Comparison of ENCODE assay signal across 8 cellular contexts in the genomic region with DNA sequence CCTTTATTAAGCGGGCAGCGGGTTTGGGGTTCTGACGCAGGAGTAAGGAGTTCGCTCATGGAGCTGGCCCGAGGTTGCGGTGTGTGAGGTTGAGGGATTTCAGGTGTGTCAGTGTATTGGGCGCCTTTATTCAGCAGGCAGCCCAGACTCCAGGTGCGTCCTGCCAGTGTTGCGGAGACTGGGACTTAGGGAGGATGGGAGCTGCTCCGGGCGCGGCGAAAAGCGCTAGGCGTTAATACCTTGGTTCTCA. TPM values are rescaled to one million over a fixed set of nuclear protein-coding genes. Genes with fewer than 3 reads are reported as not detected.
A peak's percentile ranks its signal among the peaks of the same experiment; 100 is the strongest.
DNase-seq lines count a peak whose midpoint lies in the region; ATAC-seq, FAIRE-seq and TF ChIP-seq lines count a peak whose summit lies in the region.

No MANE protein-coding gene starts in this region.

- H3K9me3 ChIP-seq in PC-3 (ENCODE audit: low read length) (no peaks in the 10 kb centered on the region), endothelial cell of umbilical vein (replicated peaks; ENCODE audit: control insufficient read depth, insufficient read depth, low read length) (no peaks in the 10 kb centered on the region), ovary (no peaks in the 10 kb centered on the region), aorta (ENCODE audit: control insufficient read depth, low read length) (no peaks in the 10 kb centered on the region)

- CTCF ChIA-PET in Calu3 (lab: Charles Lee) = interaction anchor here (0.6 to 1.0 kb wide), 2 partner anchors 29 to 593 kb away, joined by 3 read pairs; a partner anchor contains a TSS
- CTCF ChIA-PET in PC-3 (lab: Charles Lee) = no interaction called here
- CTCF ChIA-PET in endothelial cell of umbilical vein (lab: Charles Lee) = interaction anchor here (1.0 to 1.6 kb wide), 5 partner anchors 19 to 29 kb away, joined by 3 to 9 read pairs (median 3); a partner anchor contains a TSS

- WGBS in ovary, 3 donors = 2 to 4% (median 2%) methylated on average over 15 of the region's 15 CpGs
- 12 to 13% methylated on average over 15 of the region's 15 CpGs for WGBS in aorta, 2 donors

- H3K9me3 Mint-ChIP-seq in Calu3 (ENCODE audit: low read depth, unreplicated experiment) = no peaks in the 10 kb centered on the region

- DNase-seq in Calu3 (no peak), PC-3 (no peak), endothelial cell of umbilical vein (ENCODE audit: low read depth, low spot score) (no peak), ovary (no peak), mucosa of gallbladder (ENCODE audit: low spot score) (no peak), SK-N-DZ (ENCODE audit: low spot score) (no peak), occipital lobe (lab: John Stamatoyannopoulos, UW) (no peak), aorta (no peak)

- H3K9me2 ChIP-seq in PC-3 (replicated peaks; ENCODE audit: low read length) = no peaks in the 10 kb centered on the region

- H3K27me3 ChIP-seq in PC-3 (ENCODE audit: low read length) = no peaks in the 10 kb centered on the region
- no peaks in the 10 kb centered on the region for H3K27me3 ChIP-seq in endothelial cell of umbilical vein (ENCODE audit: control insufficient read depth in 2 of 2, insufficient read depth in 2 of 2, low read length in 2 of 2)
- H3K27me3 ChIP-seq in ovary = no peaks in the 10 kb centered on the region
- H3K27me3 ChIP-seq in aorta (ENCODE audit: control insufficient read depth in 1 of 2, insufficient read depth in 2 of 2, low read length in 1 of 2) = no peaks in the 10 kb centered on the region

- peaks cover 7% of the 10 kb centered on the region for H3K4me1 ChIP-seq in PC-3 (ENCODE audit: insufficient read depth, low read length)
- H3K4me1 ChIP-seq in endothelial cell of umbilical vein (ENCODE audit: control insufficient read depth, extremely low read depth, insufficient read depth, low read length) = peaks cover 8% of the 10 kb centered on the region
- peaks cover 14% of the 10 kb centered on the region for H3K4me1 ChIP-seq in ovary (ENCODE audit: insufficient read depth)
- no peaks in the 10 kb centered on the region for H3K4me1 ChIP-seq in aorta (ENCODE audit: control insufficient read depth in 1 of 2, insufficient read depth in 2 of 2, low read length in 2 of 2)

- H3K4me2 ChIP-seq in PC-3 (ENCODE audit: low read length) = peak overlapping the region; percentile 95
- peak overlapping the region; percentile 29 for H3K4me2 ChIP-seq in endothelial cell of umbilical vein (ENCODE audit: insufficient read depth, low read length)

- peaks cover 49% of the 10 kb centered on the region for H3K36me3 ChIP-seq in PC-3 (ENCODE audit: low read depth, low read length)
- H3K36me3 ChIP-seq in endothelial cell of umbilical vein (ENCODE audit: control insufficient read depth in 2 of 2, extremely low read depth in 1 of 2, insufficient read depth in 2 of 2, low read length in 2 of 2) = peaks cover 8 to 38% of the 10 kb centered on the region in 2 experiments
- H3K36me3 ChIP-seq in ovary = no peaks in the 10 kb centered on the region
- H3K36me3 ChIP-seq in aorta (ENCODE audit: control insufficient read depth in 1 of 2, insufficient read depth in 2 of 2, low read length in 1 of 2) = peaks cover 0 to 5% of the 10 kb centered on the region in 2 donors

- peaks cover 53% of the 10 kb centered on the region for H3K79me2 ChIP-seq in PC-3 (ENCODE audit: low read length)
- peaks cover 52% of the 10 kb centered on the region for H3K79me2 ChIP-seq in endothelial cell of umbilical vein (ENCODE audit: control insufficient read depth, insufficient read depth, low read length)

- no peak for FAIRE-seq in endothelial cell of umbilical vein (lab: Jason Lieb, UNC)

- ATAC-seq in PC-3 (no peak; the same call in 1 of the 2 replicates), aorta (ENCODE audit: low FRiP score) (no peak)

- no peak for TF ChIP-seq EP300 in ovary (IDR thresholded peaks at IDR 0.05)

- BruUV-seq in Calu3 (replicated peaks; lab: Mats Ljungman, UMichigan) (no TSS peak), PC-3 (replicated peaks; lab: Mats Ljungman, UMichigan) (no TSS peak), endothelial cell of umbilical vein (replicated peaks; lab: Mats Ljungman, UMichigan) (TSS peak; percentile 54)

- intact Hi-C loops in Calu3 (cut with micrococcal nuclease; ENCODE audit: unreplicated experiment) (no loop called here), PC-3 (cut with micrococcal nuclease) (loop anchor here (1.0 kb wide), 1 partner anchor 29 kb away; a partner anchor contains a TSS), endothelial cell of umbilical vein (cut with micrococcal nuclease) (loop anchor here (1.0 kb wide), 3 partner anchors 11 to 103 kb away; a partner anchor contains a TSS), ovary (cut with DNase I) (loop anchor here in 1 of 4 donors (5.0 kb wide), 1 partner anchor 644 kb away; no protein-coding TSS in a partner anchor), aorta (cut with DNase I) (loop anchor here in 1 of 2 donors (1.0 kb wide), 1 partner anchor 29 kb away; a partner anchor contains a TSS)

- no peaks in the 10 kb centered on the region for H3K27me3 Mint-ChIP-seq in Calu3 (ENCODE audit: unreplicated experiment)

- no peaks in the 10 kb centered on the region for H3K9me1 ChIP-seq in endothelial cell of umbilical vein (replicated peaks; ENCODE audit: control insufficient read depth, extremely low read depth, insufficient read depth, low read length)

- TF ChIP-seq POLR2A in endothelial cell of umbilical vein (IDR thresholded peaks at IDR 0.05; ENCODE audit: low read depth, low read length) (no peak), ovary (IDR thresholded peaks at IDR 0.05) (no peak)

- H3K27ac ChIP-seq in PC-3 (ENCODE audit: low read length) (peak overlapping the region; percentile 63), endothelial cell of umbilical vein (ENCODE audit: insufficient read depth, low read depth, low read length) (peak overlapping the region; percentile 79), ovary (peak overlapping the region; percentile 51 to 93), aorta (ENCODE audit: low read depth in 1 of 2, low read length in 2 of 2) (peak overlapping the region in 1 of 2 donors; percentile 5)

- peaks cover 14% of the 10 kb centered on the region for H3F3A ChIP-seq in PC-3 (ENCODE audit: low read length, unreplicated experiment)

- POLR2A ChIA-PET in PC-3 (lab: Charles Lee; ENCODE audit: unreplicated experiment) = no interaction called here
- POLR2A ChIA-PET in endothelial cell of umbilical vein (lab: Charles Lee) = interaction anchor here (0.8 to 1.6 kb wide), 5 partner anchors 9 to 137 kb away, joined by 3 to 6 read pairs (median 3); a partner anchor contains a TSS

- H3K4me1 Mint-ChIP-seq in Calu3 (ENCODE audit: low read depth, unreplicated experiment) = no peaks in the 10 kb centered on the region

- peaks cover 49% of the 10 kb centered on the region for H4K20me1 ChIP-seq in PC-3 (ENCODE audit: low read length)
- H4K20me1 ChIP-seq in endothelial cell of umbilical vein (replicated peaks; ENCODE audit: control insufficient read depth, extremely low read depth, insufficient read depth, low read length) = no peaks in the 10 kb centered on the region

- peak overlapping the region; percentile 99 for H3K4me3 Mint-ChIP-seq in Calu3 (ENCODE audit: low read depth, unreplicated experiment)

- H3K27ac Mint-ChIP-seq in Calu3 (ENCODE audit: unreplicated experiment) = peak overlapping the region; percentile 98

- H3K36me3 Mint-ChIP-seq in Calu3 (ENCODE audit: insufficient read depth, unreplicated experiment) = peaks cover 82% of the 10 kb centered on the region

- H2AFZ ChIP-seq in PC-3 (ENCODE audit: low read length) = no peak overlapping the region
- no peak overlapping the region for H2AFZ ChIP-seq in endothelial cell of umbilical vein (ENCODE audit: low read depth, low read length)

- TF ChIP-seq CTCF in Calu3 (IDR thresholded peaks at IDR 0.05; ENCODE audit: unreplicated experiment) = no peak
- TF ChIP-seq CTCF in PC-3 (conservative IDR thresholded peaks at IDR 0.05; ENCODE audit: low read depth, low read length) = no peak
- TF ChIP-seq CTCF in endothelial cell of umbilical vein (IDR thresholded peaks at IDR 0.05; ENCODE audit: extremely low read depth in 1 of 2, insufficient read depth in 1 of 2, low read depth in 1 of 2, low read length in 2 of 2) = no peak
- TF ChIP-seq CTCF in ovary (IDR thresholded peaks at IDR 0.05) = no peak

- H3K9ac ChIP-seq in PC-3 (ENCODE audit: low read length) (peak overlapping the region; percentile 99), endothelial cell of umbilical vein (replicated peaks; ENCODE audit: extremely low read depth, insufficient read depth, low read length) (peak overlapping the region; percentile 81)

- peak overlapping the region; percentile 97 for H3K4me3 ChIP-seq in PC-3 (ENCODE audit: low read length)
- H3K4me3 ChIP-seq in endothelial cell of umbilical vein (replicated peaks in 1 of 3; ENCODE audit: insufficient read depth in 1 of 3, low read depth in 1 of 3, low read length in 3 of 3) = peak overlapping the region; percentile 74 to 87 (median 78)
- H3K4me3 ChIP-seq in ovary = peak overlapping the region; percentile 78
- H3K4me3 ChIP-seq in aorta (ENCODE audit: low read length in 2 of 2) = peak overlapping the region in 1 of 2 donors; percentile 41

- dilution Hi-C loops in endothelial cell of umbilical vein (cut with MboI; ENCODE audit: extremely low pct_ligation_motif_present, low sequenced_read_pairs) = no loop called here

RNA-seq across cellular contexts. Expression of a gene that starts 0.8 kb away (rescaled TPM):
- 497 and 516 TPM in 2 replicates for total RNA-seq in Calu3 (2022)
- 2,190 and 2,470 TPM in 2 replicates for total RNA-seq in PC-3 (2014; rRNA removed)
- 944 and 1,033 TPM in 2 replicates for total RNA-seq in endothelial cell of umbilical vein
- polyA plus RNA-seq in endothelial cell of umbilical vein = 835 and 1,084 TPM in 2 replicates
- polyA plus RNA-seq in endothelial cell of umbilical vein (2011; cell fraction: cytosol; rRNA removed) = 561 and 877 TPM in 2 replicates
- 224 and 232 TPM in 2 replicates for polyA plus RNA-seq in endothelial cell of umbilical vein (2011; cell fraction: nucleus; rRNA removed)
- 1,177 and 1,852 TPM in 2 replicates for polyA plus RNA-seq in endothelial cell of umbilical vein (2012)
- polyA minus RNA-seq in endothelial cell of umbilical vein = 208 and 264 TPM in 2 replicates
- polyA minus RNA-seq in endothelial cell of umbilical vein (2011; cell fraction: cytosol; rRNA and poly(A)+ RNA removed) = 889 TPM
- 50.3 and 106 TPM in 2 replicates for polyA minus RNA-seq in endothelial cell of umbilical vein (2011; cell fraction: nucleus; rRNA and poly(A)+ RNA removed)
- 1,000 to 10,000 TPM; 1,413 to 2,353 (median 1,897) TPM for total RNA-seq in ovary
- 1,000 to 10,000 TPM in 1 of 2 donors, 100 to 1,000 TPM in 1; 318 to 2,904 TPM for polyA plus RNA-seq in ovary
- total RNA-seq in mucosa of gallbladder = 609 TPM
- 1,227 and 2,229 TPM in 2 replicates for polyA plus RNA-seq in SK-N-DZ (2014; cell fraction: cytosol; rRNA removed)
- polyA plus RNA-seq in SK-N-DZ (2014; cell fraction: nucleus; rRNA removed) = 675 and 1,214 TPM in 2 replicates
- 299 TPM for total RNA-seq in occipital lobe
- 100 to 1,000 TPM; 521 to 587 TPM for total RNA-seq in aorta
- polyA plus RNA-seq in aorta = 1,000 to 10,000 TPM in 1 of 2 donors, 100 to 1,000 TPM in 1; 977 to 1,438 TPM

RNA-seq across cellular contexts. Expression of a gene that starts 10.1 kb away (rescaled TPM):
- 2.3 and 3.0 TPM in 2 replicates for total RNA-seq in Calu3 (2022)
- 8.6 and 10.9 TPM in 2 replicates for total RNA-seq in PC-3 (2014; rRNA removed)
- total RNA-seq in endothelial cell of umbilical vein = 4.4 and 5.0 TPM in 2 replicates
- 9.1 and 10.2 TPM in 2 replicates for polyA plus RNA-seq in endothelial cell of umbilical vein
- polyA plus RNA-seq in endothelial cell of umbilical vein (2011; cell fraction: cytosol; rRNA removed) = 4.9 and 6.1 TPM in 2 replicates
- 4.1 and 4.4 TPM in 2 replicates for polyA plus RNA-seq in endothelial cell of umbilical vein (2011; cell fraction: nucleus; rRNA removed)
- 4.2 and 11.2 TPM in 2 replicates for polyA plus RNA-seq in endothelial cell of umbilical vein (2012)
- polyA minus RNA-seq in endothelial cell of umbilical vein = 2.0 and 2.1 TPM in 2 replicates
- not detected for polyA minus RNA-seq in endothelial cell of umbilical vein (2011; cell fraction: cytosol; rRNA and poly(A)+ RNA removed)
- polyA minus RNA-seq in endothelial cell of umbilical vein (2011; cell fraction: nucleus; rRNA and poly(A)+ RNA removed) = 2.3 TPM in 1 of 2 replicates, not detected in the other
- total RNA-seq in ovary = 10 to 100 TPM in 2 of 7 donors, 1 to 10 TPM in 5; 3.1 to 20.7 (median 8.5) TPM
- polyA plus RNA-seq in ovary = 10 to 100 TPM in 1 of 2 donors, 1 to 10 TPM in 1; 3.5 to 10.6 TPM
- total RNA-seq in mucosa of gallbladder = 15.7 TPM
- 45.0 and 46.0 TPM in 2 replicates for polyA plus RNA-seq in SK-N-DZ (2014; cell fraction: cytosol; rRNA removed)
- 56.8 and 68.8 TPM in 2 replicates for polyA plus RNA-seq in SK-N-DZ (2014; cell fraction: nucleus; rRNA removed)
- 16.7 TPM for total RNA-seq in occipital lobe
- 1 to 10 TPM; 3.9 to 5.7 TPM for total RNA-seq in aorta
- polyA plus RNA-seq in aorta = 10 to 100 TPM in 1 of 2 donors, 1 to 10 TPM in 1; 8.5 to 12.0 TPM

RNA-seq across cellular contexts. Expression of a gene that starts 10.6 kb away (rescaled TPM):
- total RNA-seq in Calu3 (2022) (37.1 and 37.9 TPM in 2 replicates), PC-3 (2014; rRNA removed) (331 and 456 TPM in 2 replicates), endothelial cell of umbilical vein (53.0 and 55.3 TPM in 2 replicates), ovary (10 to 100 TPM; 25.7 to 48.7 (median 44.2) TPM), mucosa of gallbladder (62.6 TPM), occipital lobe (16.2 TPM), aorta (10 to 100 TPM; 35.4 to 39.0 TPM)
- polyA plus RNA-seq in endothelial cell of umbilical vein (86.1 and 115 TPM in 2 replicates), ovary (10 to 100 TPM in 1 of 2 donors, 1 to 10 TPM in 1; 5.2 to 47.3 TPM), aorta (100 to 1,000 TPM; 100 to 103 TPM)
- polyA plus RNA-seq in endothelial cell of umbilical vein (2011; cell fraction: cytosol; rRNA removed) = 38.6 and 56.1 TPM in 2 replicates
- 12.5 and 16.9 TPM in 2 replicates for polyA plus RNA-seq in endothelial cell of umbilical vein (2011; cell fraction: nucleus; rRNA removed)
- polyA plus RNA-seq in endothelial cell of umbilical vein (2012) = 41.0 and 68.2 TPM in 2 replicates
- 11.8 and 15.2 TPM in 2 replicates for polyA minus RNA-seq in endothelial cell of umbilical vein
- 14.3 TPM for polyA minus RNA-seq in endothelial cell of umbilical vein (2011; cell fraction: cytosol; rRNA and poly(A)+ RNA removed)
- 2.9 and 4.7 TPM in 2 replicates for polyA minus RNA-seq in endothelial cell of umbilical vein (2011; cell fraction: nucleus; rRNA and poly(A)+ RNA removed)
- polyA plus RNA-seq in SK-N-DZ (2014; cell fraction: cytosol; rRNA removed) = 29.8 and 31.0 TPM in 2 replicates
- 26.0 and 26.7 TPM in 2 replicates for polyA plus RNA-seq in SK-N-DZ (2014; cell fraction: nucleus; rRNA removed)

RNA-seq across cellular contexts. Expression of a gene that starts 29.1 kb away (rescaled TPM):
- 92.8 and 101 TPM in 2 replicates for total RNA-seq in Calu3 (2022)
- 217 and 306 TPM in 2 replicates for total RNA-seq in PC-3 (2014; rRNA removed)
- 95.1 and 95.7 TPM in 2 replicates for total RNA-seq in endothelial cell of umbilical vein
- 70.0 and 89.2 TPM in 2 replicates for polyA plus RNA-seq in endothelial cell of umbilical vein
- polyA plus RNA-seq in endothelial cell of umbilical vein (2011; cell fraction: cytosol; rRNA removed) = 41.1 and 58.7 TPM in 2 replicates
- 98.8 and 102 TPM in 2 replicates for polyA plus RNA-seq in endothelial cell of umbilical vein (2011; cell fraction: nucleus; rRNA removed)
- 50.8 and 65.0 TPM in 2 replicates for polyA plus RNA-seq in endothelial cell of umbilical vein (2012)
- 35.4 and 48.9 TPM in 2 replicates for polyA minus RNA-seq in endothelial cell of umbilical vein
- 67.5 TPM for polyA minus RNA-seq in endothelial cell of umbilical vein (2011; cell fraction: cytosol; rRNA and poly(A)+ RNA removed)
- 23.9 and 39.0 TPM in 2 replicates for polyA minus RNA-seq in endothelial cell of umbilical vein (2011; cell fraction: nucleus; rRNA and poly(A)+ RNA removed)
- total RNA-seq in ovary = 10 to 100 TPM; 33.9 to 77.2 (median 56.1) TPM
- 10 to 100 TPM; 25.5 to 36.5 TPM for polyA plus RNA-seq in ovary
- total RNA-seq in mucosa of gallbladder = 80.2 TPM
- 59.6 and 71.5 TPM in 2 replicates for polyA plus RNA-seq in SK-N-DZ (2014; cell fraction: cytosol; rRNA removed)
- polyA plus RNA-seq in SK-N-DZ (2014; cell fraction: nucleus; rRNA removed) = 130 and 133 TPM in 2 replicates
- 39.6 TPM for total RNA-seq in occipital lobe
- 10 to 100 TPM; 40.3 to 46.4 TPM for total RNA-seq in aorta
- 10 to 100 TPM; 20.4 to 64.6 TPM for polyA plus RNA-seq in aorta

RNA-seq across cellular contexts. Expression of a gene that starts 29.6 kb away (rescaled TPM):
- total RNA-seq in Calu3 (2022) = not detected in 2 replicates
- not detected in 2 replicates for total RNA-seq in PC-3 (2014; rRNA removed)
- not detected in 2 replicates for total RNA-seq in endothelial cell of umbilical vein
- not detected in 2 replicates for polyA plus RNA-seq in endothelial cell of umbilical vein
- polyA plus RNA-seq in endothelial cell of umbilical vein (2011; cell fraction: cytosol; rRNA removed) = not detected in 2 replicates
- not detected in 2 replicates for polyA plus RNA-seq in endothelial cell of umbilical vein (2011; cell fraction: nucleus; rRNA removed)
- not detected in 2 replicates for polyA plus RNA-seq in endothelial cell of umbilical vein (2012)
- polyA minus RNA-seq in endothelial cell of umbilical vein = not detected in 2 replicates
- not detected for polyA minus RNA-seq in endothelial cell of umbilical vein (2011; cell fraction: cytosol; rRNA and poly(A)+ RNA removed)
- not detected in 2 replicates for polyA minus RNA-seq in endothelial cell of umbilical vein (2011; cell fraction: nucleus; rRNA and poly(A)+ RNA removed)
- total RNA-seq in ovary = 1 to 10 TPM in 1 of 7 donors, under 1 TPM in 1, not detected in 5; 0.67 to 4.5 TPM
- polyA plus RNA-seq in ovary = not detected
- not detected for total RNA-seq in mucosa of gallbladder
- polyA plus RNA-seq in SK-N-DZ (2014; cell fraction: cytosol; rRNA removed) = not detected in 2 replicates
- not detected in 2 replicates for polyA plus RNA-seq in SK-N-DZ (2014; cell fraction: nucleus; rRNA removed)
- not detected for total RNA-seq in occipital lobe
- not detected for total RNA-seq in aorta
- polyA plus RNA-seq in aorta = not detected
